24 cellular contexts compared by ENCODE assay signal in genomic region chr7:100106633-100107032, GRCh38. TPM values are rescaled to one million over a fixed set of nuclear protein-coding genes. Genes with fewer than 3 reads are reported as not detected.
A peak's percentile ranks its signal among the peaks of the same experiment; 100 is the strongest.
DNase-seq lines count a peak whose midpoint lies in the region; ATAC-seq, FAIRE-seq and TF ChIP-seq lines count a peak whose summit lies in the region.
"Had no signal": no experiment of that assay in that cellular context is flagged by ENCODE, and none has a peak within 500 bp of the region (broad histone marks: within the 10 kb centered on the region; RNA-seq: fewer than 3 reads in every experiment).

No MANE protein-coding gene starts in this region.

- H3K4me1 ChIP-seq in HepG2 (ENCODE audit: insufficient read depth, low read length) = peaks cover 13% of the 10 kb centered on the region; the same call in 1 of the 2 replicates
- H3K4me1 ChIP-seq in right lobe of liver = no peaks in the 10 kb centered on the region
- no peaks in the 10 kb centered on the region for H3K4me1 ChIP-seq in kidney (ENCODE audit: control insufficient read depth in 1 of 2, insufficient read depth in 1 of 2, low read depth in 1 of 2, low read length in 2 of 2)
- peaks cover 7 to 9% of the 10 kb centered on the region in 2 experiments for H3K4me1 ChIP-seq in trophoblast cell (ENCODE audit: control insufficient read depth in 1 of 2, insufficient read depth in 2 of 2, low read length in 2 of 2)

- peaks cover 9% of the 10 kb centered on the region for H3K79me1 ChIP-seq in trophoblast cell (ENCODE audit: low read length)

- no peak overlapping the region for H2BK12ac ChIP-seq in trophoblast cell (ENCODE audit: low read length)

- BruUV-seq in HepG2 (replicated peaks; lab: Mats Ljungman, UMichigan) = no TSS peak

- no peak overlapping the region for H3K4me3 Mint-ChIP-seq in T-helper 1 cell treated with Interleukin-12 subunit alpha and Interleukin-12 subunit beta and Interleukin-4 antibody, amounts not matched to agents 30 μg/mL and 1 μg/mL, for 36 hours
- H3K4me3 Mint-ChIP-seq: CD4-positive, alpha-beta T cell; GM23338; HFFc6 had no signal

- no peak overlapping the region for H3K9ac ChIP-seq in HepG2 (ENCODE audit: insufficient read depth, low read depth, low read length)
- no peak overlapping the region for H3K9ac ChIP-seq in kidney (ENCODE audit: low read length in 2 of 2)
- H3K9ac ChIP-seq in trophoblast cell (ENCODE audit: low read length) = no peak overlapping the region

- H3K36me3 ChIP-seq in HepG2 (replicated peaks in 1 of 2; ENCODE audit: control insufficient read depth in 1 of 2, insufficient read depth in 2 of 2, low read length in 2 of 2) = peaks cover 10 to 25% of the 10 kb centered on the region in 2 experiments; a peak in 4 of 5 replicates
- H3K36me3 ChIP-seq in right lobe of liver = peaks cover 0 to 21% (median 2%) of the 10 kb centered on the region in 4 donors
- H3K36me3 ChIP-seq in kidney (ENCODE audit: control insufficient read depth in 1 of 2, insufficient read depth in 2 of 2, low read length in 2 of 2) = peaks cover 7 to 20% of the 10 kb centered on the region in 2 donors
- H3K36me3 ChIP-seq in trophoblast cell (ENCODE audit: control insufficient read depth in 1 of 2, insufficient read depth in 2 of 2, low read length in 2 of 2) = peaks cover 52 to 56% of the 10 kb centered on the region in 2 experiments

- no peaks in the 10 kb centered on the region for H4K20me1 ChIP-seq in HepG2 (ENCODE audit: insufficient read depth, low read length)

- H3K14ac ChIP-seq in trophoblast cell (ENCODE audit: low read length) = no peak overlapping the region

- H3K18ac ChIP-seq in trophoblast cell (ENCODE audit: low read length) = no peak overlapping the region

- H3K9me3 Mint-ChIP-seq in T-helper 1 cell treated with Interleukin-12 subunit alpha and Interleukin-12 subunit beta and Interleukin-4 antibody, amounts not matched to agents 30 μg/mL and 1 μg/mL, for 36 hours = no peaks in the 10 kb centered on the region
- H3K9me3 Mint-ChIP-seq: CD4-positive, alpha-beta T cell; GM23338; HFFc6 had no signal

- 94% methylated on average over 17 of the region's 17 CpGs for WGBS in HepG2 (ENCODE audit: low lambda C conversion rate)
- 67% methylated on average over 8 of the region's 17 CpGs for WGBS in right lobe of liver (ENCODE audit: insufficient coverage, low coverage, low lambda C conversion rate, missing lambda C conversion rate)
- no CpG with 5 or more reads among the region's 17 CpGs for WGBS in trophoblast cell (ENCODE audit: extremely low coverage, insufficient coverage, insufficient read length)

- POLR2A ChIA-PET in HepG2 (lab: Yijun Ruan, JAX) = no interaction called here

- no peak overlapping the region for H4K8ac ChIP-seq in trophoblast cell (ENCODE audit: low read depth, low read length)

- no peak overlapping the region for H3K23ac ChIP-seq in trophoblast cell (ENCODE audit: low read length)

- CTCF ChIA-PET in HepG2 (lab: Yijun Ruan, JAX; ENCODE audit: low intra/inter-chr PET ratio, low total read pairs) = no interaction called here

- intact Hi-C loops in HepG2 (cut with micrococcal nuclease; ENCODE audit: unreplicated experiment) (no loop called here), right lobe of liver (cut with DNase I) (no loop called here), kidney (cut with DNase I) (no loop called here)

- in situ Hi-C loops in HepG2 (cut with HindIII; ENCODE audit: extremely low pct_ligation_motif_present, low pct_unique_long_range_greater_than_20kb) = no loop called here

- H3K4me1 Mint-ChIP-seq in T-helper 1 cell treated with Interleukin-12 subunit alpha and Interleukin-12 subunit beta and Interleukin-4 antibody, amounts not matched to agents 30 μg/mL and 1 μg/mL, for 36 hours (ENCODE audit: low read depth) = peaks cover 11% of the 10 kb centered on the region

- H3K4me3 ChIP-seq in HepG2 (replicated peaks in 1 of 3; ENCODE audit: insufficient read depth in 1 of 3, low read depth in 2 of 3, low read length in 3 of 3) = no peak overlapping the region
- H3K4me3 ChIP-seq in right lobe of liver = no peak overlapping the region
- H3K4me3 ChIP-seq in kidney (ENCODE audit: low read length in 2 of 2) = no peak overlapping the region
- no peak overlapping the region for H3K4me3 ChIP-seq in trophoblast cell (ENCODE audit: low read depth, low read length)
- H3K4me3 ChIP-seq: A549, GM23338 had no signal

- TF ChIP-seq EP300 in HepG2 (IDR thresholded peaks at IDR 0.05; ENCODE audit: low read depth in 2 of 2, low read length in 2 of 2) (no peak), HepG2 (CRISPR knock-in tag; IDR thresholded peaks at IDR 0.05; ENCODE audit: borderline replicate concordance) (no peak)

- no peak for TF ChIP-seq POLR2A in HepG2 (IDR thresholded peaks at IDR 0.05; ENCODE audit: insufficient read depth in 1 of 2, low read depth in 2 of 2, low read length in 2 of 2)
- TF ChIP-seq POLR2A in right lobe of liver (IDR thresholded peaks at IDR 0.05) = no peak

- H3K9me3 ChIP-seq in HepG2 (ENCODE audit: low read length) = no peaks in the 10 kb centered on the region
- H3K9me3 ChIP-seq in right lobe of liver = no peaks in the 10 kb centered on the region
- H3K9me3 ChIP-seq in kidney (ENCODE audit: control insufficient read depth in 1 of 2, low read length in 2 of 2) = no peaks in the 10 kb centered on the region
- H3K9me3 ChIP-seq in trophoblast cell (ENCODE audit: insufficient read depth, low read depth, low read length) = no peaks in the 10 kb centered on the region
- H3K9me3 ChIP-seq: A549, Caco-2 had no signal

- no peaks in the 10 kb centered on the region for H3K27me3 Mint-ChIP-seq in T-helper 1 cell treated with Interleukin-12 subunit alpha and Interleukin-12 subunit beta and Interleukin-4 antibody, amounts not matched to agents 30 μg/mL and 1 μg/mL, for 36 hours (ENCODE audit: low read depth)
- H3K27me3 Mint-ChIP-seq: CD4-positive, alpha-beta T cell had no signal

- H2BK5ac ChIP-seq in trophoblast cell (ENCODE audit: low read depth, low read length, poor library complexity) = no peak overlapping the region

- H3K27ac ChIP-seq in HepG2 (ENCODE audit: extremely low read length, insufficient read depth, low read length) = no peak overlapping the region
- H3K27ac ChIP-seq in right lobe of liver = no peak overlapping the region
- H3K27ac ChIP-seq in kidney (ENCODE audit: low read depth in 2 of 2, low read length in 2 of 2) = no peak overlapping the region
- no peak overlapping the region for H3K27ac ChIP-seq in trophoblast cell (ENCODE audit: low read depth, low read length)
- H3K27ac ChIP-seq: 22Rv1, A549, C4-2B had no signal

- peaks cover 14% of the 10 kb centered on the region for H3K36me3 Mint-ChIP-seq in T-helper 1 cell treated with Interleukin-12 subunit alpha and Interleukin-12 subunit beta and Interleukin-4 antibody, amounts not matched to agents 30 μg/mL and 1 μg/mL, for 36 hours (ENCODE audit: low read depth)

- H3K27me3 ChIP-seq in HepG2 (ENCODE audit: control insufficient read depth in 1 of 2, insufficient read depth in 2 of 2, low read length in 2 of 2) (no peaks in the 10 kb centered on the region), right lobe of liver (no peaks in the 10 kb centered on the region), trophoblast cell (ENCODE audit: insufficient read depth, low read length) (no peaks in the 10 kb centered on the region)

- no peak overlapping the region for H2AFZ ChIP-seq in HepG2 (ENCODE audit: low read length)
- H2AFZ ChIP-seq in trophoblast cell (ENCODE audit: insufficient read depth, low read length, poor library complexity) = no peak overlapping the region
- H2AFZ ChIP-seq: GM23338 had no signal

- DNase-seq in T-helper 1 cell (no peak), HepG2 (ENCODE audit: low spot score) (no peak), right lobe of liver (no peak), kidney (peak; percentile 65), D341Med (ENCODE audit: low spot score) (no peak), trophoblast cell (no peak), OCI-M2 (lab: John Stamatoyannopoulos, UW; ENCODE audit: unreplicated experiment) (no peak)
- DNase-seq: AML-193; Caco-2; CD4-positive, alpha-beta T cell; DMS153; DMS79; GDM1; HFFc6 had no signal

- TF ChIP-seq CTCF in HepG2 (CRISPR knock-in tag; IDR thresholded peaks at IDR 0.05) = no peak
- no peak for TF ChIP-seq CTCF in right lobe of liver (IDR thresholded peaks at IDR 0.05)
- no peak for TF ChIP-seq CTCF in kidney (IDR thresholded peaks at IDR 0.05; ENCODE audit: borderline replicate concordance, extremely low read depth, insufficient read depth)

- no peak overlapping the region for H2AK5ac ChIP-seq in trophoblast cell (ENCODE audit: low read length)

- H4K91ac ChIP-seq in trophoblast cell (ENCODE audit: low read depth, low read length) = no peak overlapping the region

- no peak for TF ChIP-seq RAD21 in HepG2 (CRISPR knock-in tag; IDR thresholded peaks at IDR 0.05)

- H2BK120ac ChIP-seq in trophoblast cell (ENCODE audit: insufficient read depth, low read length, poor library complexity) = no peak overlapping the region

- no peak overlapping the region for H4K12ac ChIP-seq in trophoblast cell (ENCODE audit: low read depth, low read length)

- no peak overlapping the region for H3K4ac ChIP-seq in trophoblast cell (ENCODE audit: low read depth, low read length)

- H3K27ac Mint-ChIP-seq in T-helper 1 cell treated with Interleukin-12 subunit alpha and Interleukin-12 subunit beta and Interleukin-4 antibody, amounts not matched to agents 30 μg/mL and 1 μg/mL, for 36 hours = peak overlapping the region; percentile 31
- H3K27ac Mint-ChIP-seq: CD4-positive, alpha-beta T cell; GM23338; HFFc6 had no signal

- FAIRE-seq in HepG2 (lab: Jason Lieb, UNC) (no peak), kidney (lab: Jason Lieb, UNC) (no peak)
- FAIRE-seq: A549, GM12892, GM18507, H54, HTR-8/SVneo had no signal

- ATAC-seq in HepG2 (no peak), right lobe of liver (no peak)
- ATAC-seq: A549, GM23338, HCT116 had no signal

- H3K79me2 ChIP-seq in HepG2 (ENCODE audit: insufficient read depth, low read length) = no peaks in the 10 kb centered on the region
- H3K79me2 ChIP-seq in trophoblast cell (ENCODE audit: control insufficient read depth, insufficient read depth, low read length, poor library complexity) = peaks cover 1% of the 10 kb centered on the region

- H3K4me2 ChIP-seq in HepG2 (ENCODE audit: low read depth, low read length) (no peak overlapping the region), trophoblast cell (ENCODE audit: low read length) (no peak overlapping the region)
- H3K4me2 ChIP-seq: A549, GM23338 had no signal

RNA-seq across cellular contexts. Expression of gene AP4M1, which starts 5.2 kb away (rescaled TPM):
- total RNA-seq in HepG2 (2016; rRNA removed; fragmentation: Illumina TruSeq; extraction: Trizol) (8.2 and 9.7 TPM in 2 replicates), right lobe of liver (1 to 10 TPM; 2.7 to 7.3 (median 4.3) TPM), kidney (22.8 TPM)
- total RNA-seq in HepG2 (2016; cell fraction: cytosol; rRNA removed; fragmentation: Illumina TruSeq; extraction: Trizol; ENCODE audit: low read depth) = 4.1 and 5.3 TPM in 2 replicates
- total RNA-seq in HepG2 (2016; cell fraction: insoluble cytoplasmic fraction; rRNA removed; fragmentation: Illumina TruSeq; extraction: Trizol) = 7.7 and 10.0 TPM in 2 replicates
- total RNA-seq in HepG2 (2016; cell fraction: membrane; rRNA removed; fragmentation: Illumina TruSeq; extraction: Trizol) = 5.6 and 6.2 TPM in 2 replicates
- total RNA-seq in HepG2 (2016; cell fraction: nucleus; rRNA removed; fragmentation: Illumina TruSeq; extraction: Trizol) = 5.9 and 11.5 TPM in 2 replicates
- polyA plus RNA-seq in HepG2 (2011; rRNA removed) (6.0 and 6.3 TPM in 2 replicates), kidney (ENCODE audit: insufficient read depth, low read depth, low replicate concordance) (16.4 TPM)
- polyA plus RNA-seq in HepG2 (2011; cell fraction: cytosol; rRNA removed) = 3.9 and 4.9 TPM in 2 replicates
- 11.1 and 15.0 TPM in 2 replicates for polyA plus RNA-seq in HepG2 (2011; cell fraction: nucleus; rRNA removed)
- 4.9 and 5.0 TPM in 2 replicates for polyA plus RNA-seq in HepG2 (2012)
- 2.8 and 2.9 TPM in 2 replicates for polyA plus RNA-seq in HepG2 (2016; cell fraction: cytosol; fragmentation: Illumina TruSeq; extraction: Trizol; ENCODE audit: low read depth)
- 5.9 and 7.7 TPM in 2 replicates for polyA plus RNA-seq in HepG2 (2016; cell fraction: insoluble cytoplasmic fraction; fragmentation: Illumina TruSeq; extraction: Trizol; ENCODE audit: low read depth)
- 3.9 and 4.1 TPM in 2 replicates for polyA plus RNA-seq in HepG2 (2016; cell fraction: membrane; fragmentation: Illumina TruSeq; extraction: Trizol; ENCODE audit: low read depth)
- 13.0 and 18.6 TPM in 2 replicates for polyA plus RNA-seq in HepG2 (2016; cell fraction: nucleus; fragmentation: Illumina TruSeq; extraction: Trizol; ENCODE audit: insufficient read depth, low read depth)
- 10.8 and 17.7 TPM in 2 replicates for polyA minus RNA-seq in HepG2 (2011; rRNA and poly(A)+ RNA removed; ENCODE audit: low replicate concordance)
- 3.0 and 5.2 TPM in 2 replicates for polyA minus RNA-seq in HepG2 (2011; cell fraction: cytosol; rRNA and poly(A)+ RNA removed)
- 6.7 and 7.2 TPM in 2 replicates for polyA minus RNA-seq in HepG2 (2011; cell fraction: nucleus; rRNA and poly(A)+ RNA removed)
- 11.0 and 11.6 TPM in 2 replicates for polyA plus RNA-seq in trophoblast cell (2013)

RNA-seq across cellular contexts. Expression of gene MCM7, which starts 5.4 kb away (rescaled TPM):
- total RNA-seq in HepG2 (2016; rRNA removed; fragmentation: Illumina TruSeq; extraction: Trizol) = 214 and 229 TPM in 2 replicates
- 19.3 and 25.3 TPM in 2 replicates for total RNA-seq in HepG2 (2016; cell fraction: cytosol; rRNA removed; fragmentation: Illumina TruSeq; extraction: Trizol; ENCODE audit: low read depth)
- total RNA-seq in HepG2 (2016; cell fraction: insoluble cytoplasmic fraction; rRNA removed; fragmentation: Illumina TruSeq; extraction: Trizol) = 222 and 231 TPM in 2 replicates
- total RNA-seq in HepG2 (2016; cell fraction: membrane; rRNA removed; fragmentation: Illumina TruSeq; extraction: Trizol) = 36.3 and 40.6 TPM in 2 replicates
- 158 and 170 TPM in 2 replicates for total RNA-seq in HepG2 (2016; cell fraction: nucleus; rRNA removed; fragmentation: Illumina TruSeq; extraction: Trizol)
- polyA plus RNA-seq in HepG2 (2011; rRNA removed) = 74.6 and 84.5 TPM in 2 replicates
- 43.5 and 88.2 TPM in 2 replicates for polyA plus RNA-seq in HepG2 (2011; cell fraction: cytosol; rRNA removed)
- polyA plus RNA-seq in HepG2 (2011; cell fraction: nucleus; rRNA removed) = 179 and 250 TPM in 2 replicates
- 55.3 and 79.0 TPM in 2 replicates for polyA plus RNA-seq in HepG2 (2012)
- polyA plus RNA-seq in HepG2 (2016; cell fraction: cytosol; fragmentation: Illumina TruSeq; extraction: Trizol; ENCODE audit: low read depth) = 13.7 and 15.9 TPM in 2 replicates
- 184 and 192 TPM in 2 replicates for polyA plus RNA-seq in HepG2 (2016; cell fraction: insoluble cytoplasmic fraction; fragmentation: Illumina TruSeq; extraction: Trizol; ENCODE audit: low read depth)
- polyA plus RNA-seq in HepG2 (2016; cell fraction: membrane; fragmentation: Illumina TruSeq; extraction: Trizol; ENCODE audit: low read depth) = 21.2 and 24.5 TPM in 2 replicates
- 208 and 214 TPM in 2 replicates for polyA plus RNA-seq in HepG2 (2016; cell fraction: nucleus; fragmentation: Illumina TruSeq; extraction: Trizol; ENCODE audit: insufficient read depth, low read depth)
- 187 and 581 TPM in 2 replicates for polyA minus RNA-seq in HepG2 (2011; rRNA and poly(A)+ RNA removed; ENCODE audit: low replicate concordance)
- polyA minus RNA-seq in HepG2 (2011; cell fraction: cytosol; rRNA and poly(A)+ RNA removed) = 44.7 and 74.8 TPM in 2 replicates
- polyA minus RNA-seq in HepG2 (2011; cell fraction: nucleus; rRNA and poly(A)+ RNA removed) = 108 and 139 TPM in 2 replicates
- 10 to 100 TPM; 12.6 to 25.9 (median 20.8) TPM for total RNA-seq in right lobe of liver
- total RNA-seq in kidney = 47.2 TPM
- 21.0 TPM for polyA plus RNA-seq in kidney (ENCODE audit: insufficient read depth, low read depth, low replicate concordance)
- polyA plus RNA-seq in trophoblast cell (2013) = 146 and 149 TPM in 2 replicates

RNA-seq across cellular contexts. Expression of gene TAF6, which starts 12.5 kb away (rescaled TPM):
- total RNA-seq in HepG2 (2016; rRNA removed; fragmentation: Illumina TruSeq; extraction: Trizol) = 18.8 and 25.6 TPM in 2 replicates
- 10.3 and 12.6 TPM in 2 replicates for total RNA-seq in HepG2 (2016; cell fraction: cytosol; rRNA removed; fragmentation: Illumina TruSeq; extraction: Trizol; ENCODE audit: low read depth)
- total RNA-seq in HepG2 (2016; cell fraction: insoluble cytoplasmic fraction; rRNA removed; fragmentation: Illumina TruSeq; extraction: Trizol) = 20.6 and 21.5 TPM in 2 replicates
- total RNA-seq in HepG2 (2016; cell fraction: membrane; rRNA removed; fragmentation: Illumina TruSeq; extraction: Trizol) = 29.7 and 31.8 TPM in 2 replicates
- total RNA-seq in HepG2 (2016; cell fraction: nucleus; rRNA removed; fragmentation: Illumina TruSeq; extraction: Trizol) = 16.2 and 20.2 TPM in 2 replicates
- polyA plus RNA-seq in HepG2 (2011; rRNA removed) = 12.6 and 12.9 TPM in 2 replicates
- 4.9 and 5.4 TPM in 2 replicates for polyA plus RNA-seq in HepG2 (2011; cell fraction: cytosol; rRNA removed)
- polyA plus RNA-seq in HepG2 (2011; cell fraction: nucleus; rRNA removed) = 49.7 and 70.9 TPM in 2 replicates
- polyA plus RNA-seq in HepG2 (2012) = 22.2 and 26.8 TPM in 2 replicates
- polyA plus RNA-seq in HepG2 (2016; cell fraction: cytosol; fragmentation: Illumina TruSeq; extraction: Trizol; ENCODE audit: low read depth) = 18.6 and 20.9 TPM in 2 replicates
- polyA plus RNA-seq in HepG2 (2016; cell fraction: insoluble cytoplasmic fraction; fragmentation: Illumina TruSeq; extraction: Trizol; ENCODE audit: low read depth) = 23.4 and 30.6 TPM in 2 replicates
- 31.0 and 34.8 TPM in 2 replicates for polyA plus RNA-seq in HepG2 (2016; cell fraction: membrane; fragmentation: Illumina TruSeq; extraction: Trizol; ENCODE audit: low read depth)
- 52.2 and 63.1 TPM in 2 replicates for polyA plus RNA-seq in HepG2 (2016; cell fraction: nucleus; fragmentation: Illumina TruSeq; extraction: Trizol; ENCODE audit: insufficient read depth, low read depth)
- polyA minus RNA-seq in HepG2 (2011; rRNA and poly(A)+ RNA removed; ENCODE audit: low replicate concordance) = 16.7 and 22.7 TPM in 2 replicates
- polyA minus RNA-seq in HepG2 (2011; cell fraction: cytosol; rRNA and poly(A)+ RNA removed) = 9.8 and 11.7 TPM in 2 replicates
- polyA minus RNA-seq in HepG2 (2011; cell fraction: nucleus; rRNA and poly(A)+ RNA removed) = 7.0 and 15.4 TPM in 2 replicates
- total RNA-seq in right lobe of liver = 10 to 100 TPM; 11.1 to 27.2 (median 15.8) TPM
- total RNA-seq in kidney = 62.7 TPM
- polyA plus RNA-seq in kidney (ENCODE audit: insufficient read depth, low read depth, low replicate concordance) = 41.3 TPM
- polyA plus RNA-seq in trophoblast cell (2013) = 46.3 and 49.0 TPM in 2 replicates

RNA-seq across cellular contexts. Expression of gene CNPY4, which starts 12.8 kb away (rescaled TPM):
- 5.4 and 12.7 TPM in 2 replicates for total RNA-seq in HepG2 (2016; rRNA removed; fragmentation: Illumina TruSeq; extraction: Trizol)
- 0.97 and 1.9 TPM in 2 replicates for total RNA-seq in HepG2 (2016; cell fraction: cytosol; rRNA removed; fragmentation: Illumina TruSeq; extraction: Trizol; ENCODE audit: low read depth)
- 6.7 and 13.9 TPM in 2 replicates for total RNA-seq in HepG2 (2016; cell fraction: insoluble cytoplasmic fraction; rRNA removed; fragmentation: Illumina TruSeq; extraction: Trizol)
- 3.1 and 3.2 TPM in 2 replicates for total RNA-seq in HepG2 (2016; cell fraction: membrane; rRNA removed; fragmentation: Illumina TruSeq; extraction: Trizol)
- 8.0 and 11.2 TPM in 2 replicates for total RNA-seq in HepG2 (2016; cell fraction: nucleus; rRNA removed; fragmentation: Illumina TruSeq; extraction: Trizol)
- polyA plus RNA-seq in HepG2 (2011; rRNA removed) = 6.2 TPM in 2 replicates
- 5.3 and 5.6 TPM in 2 replicates for polyA plus RNA-seq in HepG2 (2011; cell fraction: cytosol; rRNA removed)
- 4.8 TPM in 2 replicates for polyA plus RNA-seq in HepG2 (2011; cell fraction: nucleus; rRNA removed)
- 5.4 and 6.0 TPM in 2 replicates for polyA plus RNA-seq in HepG2 (2012)
- 1.0 and 1.3 TPM in 2 replicates for polyA plus RNA-seq in HepG2 (2016; cell fraction: cytosol; fragmentation: Illumina TruSeq; extraction: Trizol; ENCODE audit: low read depth)
- 6.6 and 7.8 TPM in 2 replicates for polyA plus RNA-seq in HepG2 (2016; cell fraction: insoluble cytoplasmic fraction; fragmentation: Illumina TruSeq; extraction: Trizol; ENCODE audit: low read depth)
- 1.5 and 2.5 TPM in 2 replicates for polyA plus RNA-seq in HepG2 (2016; cell fraction: membrane; fragmentation: Illumina TruSeq; extraction: Trizol; ENCODE audit: low read depth)
- 19.4 and 20.6 TPM in 2 replicates for polyA plus RNA-seq in HepG2 (2016; cell fraction: nucleus; fragmentation: Illumina TruSeq; extraction: Trizol; ENCODE audit: insufficient read depth, low read depth)
- 2.5 and 12.7 TPM in 2 replicates for polyA minus RNA-seq in HepG2 (2011; rRNA and poly(A)+ RNA removed; ENCODE audit: low replicate concordance)
- 1.2 and 1.9 TPM in 2 replicates for polyA minus RNA-seq in HepG2 (2011; cell fraction: cytosol; rRNA and poly(A)+ RNA removed)
- 2.9 and 3.5 TPM in 2 replicates for polyA minus RNA-seq in HepG2 (2011; cell fraction: nucleus; rRNA and poly(A)+ RNA removed)
- 1 to 10 TPM; 2.9 to 4.9 (median 3.9) TPM for total RNA-seq in right lobe of liver
- 11.6 TPM for total RNA-seq in kidney
- 22.0 TPM for polyA plus RNA-seq in kidney (ENCODE audit: insufficient read depth, low read depth, low replicate concordance)
- polyA plus RNA-seq in trophoblast cell (2013) = 13.1 and 13.5 TPM in 2 replicates

RNA-seq across cellular contexts. Expression of gene COPS6, which starts 17.9 kb away (rescaled TPM):
- total RNA-seq in HepG2 (2016; rRNA removed; fragmentation: Illumina TruSeq; extraction: Trizol) (33.4 and 64.4 TPM in 2 replicates), right lobe of liver (10 to 100 TPM; 28.3 to 49.7 (median 42.7) TPM), kidney (89.1 TPM)
- total RNA-seq in HepG2 (2016; cell fraction: cytosol; rRNA removed; fragmentation: Illumina TruSeq; extraction: Trizol; ENCODE audit: low read depth) = 9.5 and 10.2 TPM in 2 replicates
- total RNA-seq in HepG2 (2016; cell fraction: insoluble cytoplasmic fraction; rRNA removed; fragmentation: Illumina TruSeq; extraction: Trizol) = 36.3 and 62.5 TPM in 2 replicates
- total RNA-seq in HepG2 (2016; cell fraction: membrane; rRNA removed; fragmentation: Illumina TruSeq; extraction: Trizol) = 15.0 and 17.1 TPM in 2 replicates
- total RNA-seq in HepG2 (2016; cell fraction: nucleus; rRNA removed; fragmentation: Illumina TruSeq; extraction: Trizol) = 28.6 and 31.2 TPM in 2 replicates
- polyA plus RNA-seq in HepG2 (2011; rRNA removed) (117 and 124 TPM in 2 replicates), kidney (ENCODE audit: insufficient read depth, low read depth, low replicate concordance) (166 TPM)
- polyA plus RNA-seq in HepG2 (2011; cell fraction: cytosol; rRNA removed) = 122 and 127 TPM in 2 replicates
- 63.0 and 72.5 TPM in 2 replicates for polyA plus RNA-seq in HepG2 (2011; cell fraction: nucleus; rRNA removed)
- 71.1 and 91.2 TPM in 2 replicates for polyA plus RNA-seq in HepG2 (2012)
- polyA plus RNA-seq in HepG2 (2016; cell fraction: cytosol; fragmentation: Illumina TruSeq; extraction: Trizol; ENCODE audit: low read depth) = 26.8 and 27.5 TPM in 2 replicates
- polyA plus RNA-seq in HepG2 (2016; cell fraction: insoluble cytoplasmic fraction; fragmentation: Illumina TruSeq; extraction: Trizol; ENCODE audit: low read depth) = 132 and 136 TPM in 2 replicates
- polyA plus RNA-seq in HepG2 (2016; cell fraction: membrane; fragmentation: Illumina TruSeq; extraction: Trizol; ENCODE audit: low read depth) = 25.7 and 26.0 TPM in 2 replicates
- 83.2 and 85.6 TPM in 2 replicates for polyA plus RNA-seq in HepG2 (2016; cell fraction: nucleus; fragmentation: Illumina TruSeq; extraction: Trizol; ENCODE audit: insufficient read depth, low read depth)
- 104 and 348 TPM in 2 replicates for polyA minus RNA-seq in HepG2 (2011; rRNA and poly(A)+ RNA removed; ENCODE audit: low replicate concordance)
- 44.1 and 55.6 TPM in 2 replicates for polyA minus RNA-seq in HepG2 (2011; cell fraction: cytosol; rRNA and poly(A)+ RNA removed)
- 29.6 and 33.3 TPM in 2 replicates for polyA minus RNA-seq in HepG2 (2011; cell fraction: nucleus; rRNA and poly(A)+ RNA removed)
- 71.8 and 73.0 TPM in 2 replicates for polyA plus RNA-seq in trophoblast cell (2013)
